ENCODE assay signal across 17 cellular contexts in genomic region chr2:217715484-217715883, GRCh38.
"Had no signal": no experiment of that assay in that cellular context is flagged by ENCODE, and none has a peak within 500 bp of the region (broad histone marks: within the 10 kb centered on the region; RNA-seq: fewer than 3 reads in every experiment).

No MANE protein-coding gene starts in this region.

- H3K4me3 Mint-ChIP-seq: activated CD8-positive, alpha-beta T cell treated with anti-CD3 and anti-CD28 coated beads, Interleukin-2, amount 10 ng/mL, durations not matched to agents 7 days and 5 days; activated T-helper 1 cell treated with anti-CD3 and anti-CD28 coated beads, Interleukin-12 subunit alpha, Interleukin-12 subunit beta, Interleukin-2, Interleukin-4 antibody, amounts not matched to agents 30 ng/mL and 10 ng/mL and 1 ng/mL, durations not matched to agents 14 hours and 24 hours and 36 hours; nephron had no signal

- H3K9me3 ChIP-seq: adrenal gland, left lung had no signal

- DNase-seq: activated CD4-positive, alpha-beta T cell treated with anti-CD3 and anti-CD28 coated beads for 1 hour; activated CD4-positive, alpha-beta T cell treated with anti-CD3 and anti-CD28 coated beads, Interleukin-2, amount 50 U/mL, for 1 hour; activated CD8-positive, alpha-beta T cell treated with anti-CD3 and anti-CD28 coated beads, Interleukin-2, amount 10 ng/mL, durations not matched to agents 7 days and 5 days; adrenal gland; cortex of kidney; kidney; left lung; stimulated activated CD4-positive, alpha-beta T cell treated with anti-CD3 and anti-CD28 coated beads, Interleukin-4, amount 100 ng/mL, for 1 hour; stimulated activated naive CD4-positive, alpha-beta T cell; T-helper 1 cell; T-helper 9 cell had no signal

- H3K27ac ChIP-seq: left lung had no signal

- H3K4me3 ChIP-seq: adrenal gland, left lung, tibial nerve had no signal

- FAIRE-seq: bronchial epithelial cell, endometrium, kidney had no signal

- H3K36me3 ChIP-seq: left lung, tibial nerve had no signal

- H3K36me3 Mint-ChIP-seq: activated naive CD4-positive, alpha-beta T cell treated with anti-CD3 and anti-CD28 coated beads, Interleukin-2, amount 50 U/mL, for 72 hours had no signal

- H3K9me3 Mint-ChIP-seq: activated naive CD4-positive, alpha-beta T cell treated with anti-CD3 and anti-CD28 coated beads, Interleukin-2, amount 50 U/mL, for 72 hours; activated T-helper 1 cell treated with anti-CD3 and anti-CD28 coated beads, Interleukin-12 subunit alpha, Interleukin-12 subunit beta, Interleukin-2, Interleukin-4 antibody, amounts not matched to agents 30 ng/mL and 10 ng/mL and 1 ng/mL, durations not matched to agents 14 hours and 24 hours and 36 hours; nephron had no signal

- H3K27ac Mint-ChIP-seq: activated CD8-positive, alpha-beta T cell treated with anti-CD3 and anti-CD28 coated beads, Interleukin-2, amount 10 ng/mL, durations not matched to agents 7 days and 5 days; activated naive CD4-positive, alpha-beta T cell treated with anti-CD3 and anti-CD28 coated beads, Interleukin-2, amount 50 U/mL, for 72 hours; activated T-helper 1 cell treated with anti-CD3 and anti-CD28 coated beads, Interleukin-12 subunit alpha, Interleukin-12 subunit beta, Interleukin-2, Interleukin-4 antibody, amounts not matched to agents 30 ng/mL and 10 ng/mL and 1 ng/mL, durations not matched to agents 14 hours and 24 hours and 36 hours had no signal

- H3K27me3 ChIP-seq: adrenal gland, left lung, tibial nerve had no signal

- ATAC-seq: activated CD8-positive, alpha-beta T cell treated with anti-CD3 and anti-CD28 coated beads, Interleukin-2, amount 10 ng/mL, durations not matched to agents 7 days and 5 days; activated naive CD4-positive, alpha-beta T cell treated with anti-CD3 and anti-CD28 coated beads, Interleukin-2, amount 50 U/mL, for 72 hours; left lung had no signal
